Comparison of ENCODE assay signal across 7 cellular contexts in the genomic region with DNA sequence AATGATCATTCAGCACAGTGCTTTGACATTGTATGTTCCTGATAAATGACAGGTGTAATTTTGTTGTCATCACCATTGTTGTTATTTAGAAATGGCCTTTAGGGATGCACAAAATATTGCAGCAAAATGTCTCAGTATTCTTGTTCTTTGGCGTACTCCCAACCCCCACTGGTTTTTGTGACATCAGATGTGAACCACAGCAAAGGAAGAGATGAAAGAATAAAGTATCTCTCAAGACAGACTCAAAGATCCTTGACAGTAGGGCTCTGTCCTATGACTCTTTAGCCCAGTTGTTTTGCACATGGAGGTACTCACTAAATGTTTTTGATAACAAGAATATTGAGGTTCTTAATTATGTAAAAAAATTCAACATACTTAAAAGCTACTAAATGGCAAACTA. TPM values are rescaled to one million over a fixed set of nuclear protein-coding genes. Genes with fewer than 3 reads are reported as not detected.
A peak's percentile ranks its signal among the peaks of the same experiment; 100 is the strongest.
DNase-seq lines count a peak whose midpoint lies in the region; ATAC-seq, FAIRE-seq and TF ChIP-seq lines count a peak whose summit lies in the region.
"Not testable (repeated sequence)": the region's sequence is repeated elsewhere in the genome, so short reads cannot be mapped to it uniquely, and the experiment has no call there.

No MANE protein-coding gene starts in this region.

- dilution Hi-C loops in endothelial cell of umbilical vein (cut with MboI; ENCODE audit: extremely low pct_ligation_motif_present, low sequenced_read_pairs), result not testable (repeated sequence)

- not testable (repeated sequence) for H3K79me2 ChIP-seq in endothelial cell of umbilical vein (ENCODE audit: control insufficient read depth, insufficient read depth, low read length)

- H3K9ac ChIP-seq in endothelial cell of umbilical vein (replicated peaks; ENCODE audit: extremely low read depth, insufficient read depth, low read length), result not testable (repeated sequence)

- H2AFZ ChIP-seq in endothelial cell of umbilical vein (ENCODE audit: low read depth, low read length), result not testable (repeated sequence)

- not testable (repeated sequence) for H3K9me3 Mint-ChIP-seq in CD4-positive, alpha-beta memory T cell; activated CD8-positive, alpha-beta T cell treated with anti-CD3 and anti-CD28 coated beads for 36 hours; activated naive CD8-positive, alpha-beta T cell (ENCODE audit: low read depth); naive thymus-derived CD4-positive, alpha-beta T cell

- H3K4me2 ChIP-seq in endothelial cell of umbilical vein (ENCODE audit: insufficient read depth, low read length), result not testable (repeated sequence)

- H3K27ac Mint-ChIP-seq in CD4-positive, alpha-beta memory T cell, result peak overlapping the region in 1 of 7 donors; percentile 69
- not testable (repeated sequence) for H3K27ac Mint-ChIP-seq in activated CD8-positive, alpha-beta T cell treated with anti-CD3 and anti-CD28 coated beads for 36 hours; activated naive CD8-positive, alpha-beta T cell
- H3K27ac Mint-ChIP-seq in naive thymus-derived CD4-positive, alpha-beta T cell, result peak overlapping the region in 4 of 9 donors; percentile 3 to 83 (median 34)

- peak; percentile 61 for FAIRE-seq in GM12892 (lab: Jason Lieb, UNC)
- FAIRE-seq in endothelial cell of umbilical vein (lab: Jason Lieb, UNC), result peak; percentile 37

- H3K27me3 ChIP-seq in CD4-positive, alpha-beta memory T cell (ENCODE audit: insufficient read depth, low read length); endothelial cell of umbilical vein (ENCODE audit: control insufficient read depth in 2 of 2, insufficient read depth in 2 of 2, low read length in 2 of 2); naive thymus-derived CD4-positive, alpha-beta T cell (ENCODE audit: control insufficient read depth in 2 of 2, insufficient read depth in 2 of 2, low read length in 2 of 2): not testable (repeated sequence)

- ATAC-seq in activated CD8-positive, alpha-beta T cell treated with anti-CD3 and anti-CD28 coated beads for 36 hours, result not testable (repeated sequence)
- ATAC-seq in naive thymus-derived CD4-positive, alpha-beta T cell, result peak; percentile 80

- not testable (repeated sequence) for TF ChIP-seq CTCF in activated CD8-positive, alpha-beta T cell treated with anti-CD3 and anti-CD28 coated beads for 36 hours (IDR thresholded peaks at IDR 0.05); endothelial cell of umbilical vein (IDR thresholded peaks at IDR 0.05; ENCODE audit: extremely low read depth in 1 of 2, insufficient read depth in 1 of 2, low read depth in 1 of 2, low read length in 2 of 2)

- not testable (repeated sequence) for BruUV-seq in endothelial cell of umbilical vein (replicated peaks; lab: Mats Ljungman, UMichigan)

- not testable (repeated sequence) for H3K4me3 ChIP-seq in CD4-positive, alpha-beta memory T cell (ENCODE audit: low read length in 2 of 2); endothelial cell of umbilical vein (replicated peaks in 1 of 3; ENCODE audit: insufficient read depth in 1 of 3, low read depth in 1 of 3, low read length in 3 of 3); naive thymus-derived CD4-positive, alpha-beta T cell (ENCODE audit: low read length)

- not testable (repeated sequence) for H3K4me1 ChIP-seq in CD4-positive, alpha-beta memory T cell (ENCODE audit: insufficient read depth, low read length); endothelial cell of umbilical vein (ENCODE audit: control insufficient read depth, extremely low read depth, insufficient read depth, low read length); naive thymus-derived CD4-positive, alpha-beta T cell (ENCODE audit: control insufficient read depth in 2 of 2, insufficient read depth in 2 of 2, low read length in 2 of 2)

- H3K9me3 ChIP-seq in CD4-positive, alpha-beta memory T cell (ENCODE audit: control insufficient read depth in 1 of 2, low read length in 2 of 2); endothelial cell of umbilical vein (replicated peaks; ENCODE audit: control insufficient read depth, insufficient read depth, low read length); naive thymus-derived CD4-positive, alpha-beta T cell (ENCODE audit: control insufficient read depth in 2 of 3, low read length in 3 of 3): not testable (repeated sequence)

- CTCF ChIA-PET in CD4-positive, alpha-beta memory T cell (lab: Charles Lee; ENCODE audit: partially characterized antibody); activated CD8-positive, alpha-beta T cell treated with anti-CD3 and anti-CD28 coated beads for 36 hours (lab: Charles Lee); endothelial cell of umbilical vein (lab: Charles Lee); naive thymus-derived CD4-positive, alpha-beta T cell (lab: Charles Lee): not testable (repeated sequence)

- H4K20me1 ChIP-seq in endothelial cell of umbilical vein (replicated peaks; ENCODE audit: control insufficient read depth, extremely low read depth, insufficient read depth, low read length), result not testable (repeated sequence)

- POLR2A ChIA-PET in CD4-positive, alpha-beta memory T cell (lab: Charles Lee; ENCODE audit: partially characterized antibody); activated CD8-positive, alpha-beta T cell treated with anti-CD3 and anti-CD28 coated beads for 36 hours (lab: Charles Lee); endothelial cell of umbilical vein (lab: Charles Lee); naive thymus-derived CD4-positive, alpha-beta T cell (lab: Charles Lee): not testable (repeated sequence)

- not testable (repeated sequence) for H3K9me1 ChIP-seq in endothelial cell of umbilical vein (replicated peaks; ENCODE audit: control insufficient read depth, extremely low read depth, insufficient read depth, low read length)

- intact Hi-C loops in CD4-positive, alpha-beta memory T cell (cut with micrococcal nuclease); activated CD8-positive, alpha-beta T cell treated with anti-CD3 and anti-CD28 coated beads for 36 hours (cut with micrococcal nuclease); endothelial cell of umbilical vein (cut with micrococcal nuclease): not testable (repeated sequence)
- intact Hi-C loops in naive thymus-derived CD4-positive, alpha-beta T cell (cut with micrococcal nuclease), result loop anchor here in 1 of 2 donors (2.0 kb wide), 1 partner anchor 60 kb away; a partner anchor contains a TSS

- H3K4me1 Mint-ChIP-seq in CD4-positive, alpha-beta memory T cell, result not testable (repeated sequence)
- peaks cover 15% of the 10 kb centered on the region for H3K4me1 Mint-ChIP-seq in activated CD8-positive, alpha-beta T cell treated with anti-CD3 and anti-CD28 coated beads for 36 hours (ENCODE audit: low read depth)
- H3K4me1 Mint-ChIP-seq in activated naive CD8-positive, alpha-beta T cell (ENCODE audit: low read depth), result peaks cover 17% of the 10 kb centered on the region
- H3K4me1 Mint-ChIP-seq in naive thymus-derived CD4-positive, alpha-beta T cell, result peaks cover 5 to 23% (median 12%) of the 10 kb centered on the region in 7 donors

- H3K4me3 Mint-ChIP-seq in CD4-positive, alpha-beta memory T cell, result peak overlapping the region in 1 of 8 donors; percentile 61
- not testable (repeated sequence) for H3K4me3 Mint-ChIP-seq in activated CD8-positive, alpha-beta T cell treated with anti-CD3 and anti-CD28 coated beads for 36 hours
- H3K4me3 Mint-ChIP-seq in activated naive CD8-positive, alpha-beta T cell, result peak overlapping the region; percentile 11
- peak overlapping the region in 5 of 10 donors; percentile 3 to 57 (median 26) for H3K4me3 Mint-ChIP-seq in naive thymus-derived CD4-positive, alpha-beta T cell

- not testable (repeated sequence) for H3K36me3 ChIP-seq in CD4-positive, alpha-beta memory T cell (ENCODE audit: insufficient read depth, low read length); endothelial cell of umbilical vein (ENCODE audit: control insufficient read depth in 2 of 2, extremely low read depth in 1 of 2, insufficient read depth in 2 of 2, low read length in 2 of 2); naive thymus-derived CD4-positive, alpha-beta T cell (ENCODE audit: control insufficient read depth in 2 of 3, insufficient read depth in 3 of 3, low read length in 3 of 3)

- H3K27ac ChIP-seq in CD4-positive, alpha-beta memory T cell (ENCODE audit: low read depth, low read length); endothelial cell of umbilical vein (ENCODE audit: insufficient read depth, low read depth, low read length); naive thymus-derived CD4-positive, alpha-beta T cell (ENCODE audit: low read depth, low read length): not testable (repeated sequence)

- not testable (repeated sequence) for TF ChIP-seq POLR2A in GM12892 (IDR thresholded peaks at IDR 0.05; ENCODE audit: low read depth, low read length); endothelial cell of umbilical vein (IDR thresholded peaks at IDR 0.05; ENCODE audit: low read depth, low read length)

- not testable (repeated sequence) for H3K27me3 Mint-ChIP-seq in CD4-positive, alpha-beta memory T cell; activated CD8-positive, alpha-beta T cell treated with anti-CD3 and anti-CD28 coated beads for 36 hours; activated naive CD8-positive, alpha-beta T cell; naive thymus-derived CD4-positive, alpha-beta T cell

- H3K36me3 Mint-ChIP-seq in CD4-positive, alpha-beta memory T cell; activated CD8-positive, alpha-beta T cell treated with anti-CD3 and anti-CD28 coated beads for 36 hours (ENCODE audit: low read depth); activated naive CD8-positive, alpha-beta T cell; naive thymus-derived CD4-positive, alpha-beta T cell: not testable (repeated sequence)

- DNase-seq in CD4-positive, alpha-beta memory T cell, result peak in 4 of 5 donors; percentile 24 to 35 (median 34)
- DNase-seq in GM12892 (ENCODE audit: insufficient read length); endothelial cell of umbilical vein (ENCODE audit: low read depth, low spot score): not testable (repeated sequence)
- peak; percentile 8 for DNase-seq in SK-N-DZ (ENCODE audit: low spot score)
- peak; percentile 13 for DNase-seq in activated CD8-positive, alpha-beta T cell treated with anti-CD3 and anti-CD28 coated beads for 36 hours
- DNase-seq in naive thymus-derived CD4-positive, alpha-beta T cell, result peak in 7 of 9 donors; percentile 42 to 74 (median 68)

RNA-seq across cellular contexts. Expression of a gene that starts 59.5 kb away (rescaled TPM):
- total RNA-seq in CD4-positive, alpha-beta memory T cell, result 100 to 1,000 TPM; 311 to 331 TPM
- 100 to 1,000 TPM; 564 to 714 TPM for polyA plus RNA-seq in CD4-positive, alpha-beta memory T cell
- 575 TPM for polyA plus RNA-seq in GM12892 (2012; ENCODE audit: missing spikeins)
- polyA plus RNA-seq in SK-N-DZ (2014; cell fraction: cytosol; rRNA removed), result 1,342 and 1,760 TPM in 2 replicates
- polyA plus RNA-seq in SK-N-DZ (2014; cell fraction: nucleus; rRNA removed), result 947 and 1,128 TPM in 2 replicates
- 100 to 1,000 TPM; 666 to 676 TPM for total RNA-seq in activated CD8-positive, alpha-beta T cell treated with anti-CD3 and anti-CD28 coated beads for 36 hours
- total RNA-seq in endothelial cell of umbilical vein, result 670 and 675 TPM in 2 replicates
- 50.1 and 111 TPM in 2 replicates for polyA plus RNA-seq in endothelial cell of umbilical vein
- polyA plus RNA-seq in endothelial cell of umbilical vein (2011; cell fraction: cytosol; rRNA removed), result 305 and 357 TPM in 2 replicates
- 238 and 379 TPM in 2 replicates for polyA plus RNA-seq in endothelial cell of umbilical vein (2011; cell fraction: nucleus; rRNA removed)
- polyA plus RNA-seq in endothelial cell of umbilical vein (2012), result 436 and 901 TPM in 2 replicates
- polyA minus RNA-seq in endothelial cell of umbilical vein, result 62.3 and 68.9 TPM in 2 replicates
- polyA minus RNA-seq in endothelial cell of umbilical vein (2011; cell fraction: cytosol; rRNA and poly(A)+ RNA removed), result 79.3 TPM
- polyA minus RNA-seq in endothelial cell of umbilical vein (2011; cell fraction: nucleus; rRNA and poly(A)+ RNA removed), result 69.5 and 83.4 TPM in 2 replicates
- 100 to 1,000 TPM; 294 to 530 (median 319) TPM for total RNA-seq in naive thymus-derived CD4-positive, alpha-beta T cell
- 100 to 1,000 TPM; 529 to 577 TPM for polyA plus RNA-seq in naive thymus-derived CD4-positive, alpha-beta T cell
